ENCODE assay signal across 1 cellular context in genomic region chr10:17257466-17258321, GRCh38.
TF ChIP-seq lines count a peak whose summit lies in the region.

No MANE protein-coding gene starts in this region.

TF ChIP-seq in IMR-90, 13 proteins besides CTCF, POLR2A, EP300 and RAD21 (continued from another document):
- TF ChIP-seq ELK1 (IDR thresholded peaks at IDR 0.05; ENCODE audit: borderline replicate concordance, low read depth, low read length) (no peak), CHD1 (IDR thresholded peaks at IDR 0.05; ENCODE audit: low read depth, low read length) (no peak), MAFK (IDR thresholded peaks at IDR 0.05; ENCODE audit: low read depth, low read length) (no peak), SMC3 (IDR thresholded peaks at IDR 0.05; ENCODE audit: low read depth, low read length) (peak; percentile 96)
